ENCODE assay signal across 9 cellular contexts in genomic region chr12:54368016-54368708, GRCh38. TPM values are rescaled to one million over a fixed set of nuclear protein-coding genes. Genes with fewer than 3 reads are reported as not detected.
A peak's percentile ranks its signal among the peaks of the same experiment; 100 is the strongest.
DNase-seq lines count a peak whose midpoint lies in the region; ATAC-seq and TF ChIP-seq lines count a peak whose summit lies in the region.
"Had no signal": no experiment of that assay in that cellular context is flagged by ENCODE, and none has a peak within 500 bp of the region (broad histone marks: within the 10 kb centered on the region; RNA-seq: fewer than 3 reads in every experiment).

No MANE protein-coding gene starts in this region.

- peak overlapping the region in 1 of 2 experiments; percentile 63 for H2BK12ac ChIP-seq in mesenchymal stem cell (ENCODE audit: low read length in 2 of 2)

- no peak overlapping the region for H3K4ac ChIP-seq in mesenchymal stem cell (ENCODE audit: low read depth in 1 of 2, low read length in 2 of 2)

- DNase-seq in SK-N-SH (no peak), mesenchymal stem cell (no peak), mesenteric fat pad (ENCODE audit: low spot score) (no peak), SW480 (ENCODE audit: low spot score) (no peak), HUDEP-2 (lab: John Stamatoyannopoulos, UW; ENCODE audit: unreplicated experiment in 76 of 76) (no peak)
- DNase-seq in activated CD4-positive, alpha-beta memory T cell treated with anti-CD3 and anti-CD28 coated beads for 36 hours, result no peak

- H4K8ac ChIP-seq in mesenchymal stem cell (ENCODE audit: low read length), result peak overlapping the region; percentile 78

- TF ChIP-seq EP300 in SK-N-SH (IDR thresholded peaks at IDR 0.05; ENCODE audit: borderline replicate concordance in 1 of 2, low read depth in 1 of 2, low read length in 1 of 2), result no peak

- H4K91ac ChIP-seq in mesenchymal stem cell (ENCODE audit: low read length), result no peak overlapping the region

- H3K27ac Mint-ChIP-seq in activated CD4-positive, alpha-beta memory T cell treated with anti-CD3 and anti-CD28 coated beads for 36 hours, result no peak overlapping the region

- intact Hi-C loops in activated CD4-positive, alpha-beta memory T cell treated with anti-CD3 and anti-CD28 coated beads for 36 hours (cut with micrococcal nuclease), result loop anchor here (1.0 to 10.0 kb wide), 8 partner anchors 9 to 363 kb away; partner anchors contain the start of genes COPZ1, HOXC8 and HOXC9

- CTCF ChIA-PET in SK-N-SH (lab: Yijun Ruan, JAX), result interaction anchor here (0.7 to 4.1 kb wide), 38 partner anchors 9 to 429 kb away, joined by 3 to 81 read pairs (median 4); partner anchors contain the start of genes COPZ1, HOXC10, HOXC13 and HOXC8
- CTCF ChIA-PET in activated CD4-positive, alpha-beta memory T cell treated with anti-CD3 and anti-CD28 coated beads for 36 hours (lab: Charles Lee), result interaction anchor here (0.6 to 3.0 kb wide), 33 partner anchors 7 to 160 kb away, joined by 3 to 96 read pairs (median 6); partner anchors contain the start of genes COPZ1, HNRNPA1 and NFE2

- H3K9ac ChIP-seq in BLaER1, result peak overlapping the region; percentile 72
- no peak overlapping the region for H3K9ac ChIP-seq in SK-N-SH
- peak overlapping the region; percentile 80 for H3K9ac ChIP-seq in mesenchymal stem cell (ENCODE audit: low read length)

- H3K4me3 ChIP-seq in BLaER1 (no peak overlapping the region), SK-N-SH (ENCODE audit: low read depth in 2 of 2, low read length in 1 of 2) (no peak overlapping the region), mesenchymal stem cell (ENCODE audit: insufficient read depth in 1 of 2, low read depth in 1 of 2, low read length in 2 of 2) (no peak overlapping the region)

- H3K4me2 ChIP-seq in BLaER1, result peak overlapping the region; percentile 87
- H3K4me2 ChIP-seq in SK-N-SH, result 0 out of 2 replicates have a peak overlapping the region, but pooled peaks have one; percentile 35
- H3K4me2 ChIP-seq in mesenchymal stem cell (ENCODE audit: low read length, poor library complexity, severe bottlenecking), result no peak overlapping the region

- no peak overlapping the region for H3K23ac ChIP-seq in mesenchymal stem cell (ENCODE audit: low read length in 2 of 2)

- no peak overlapping the region for H2BK15ac ChIP-seq in mesenchymal stem cell (ENCODE audit: low read depth, poor library complexity, severe bottlenecking)

- peaks cover 22% of the 10 kb centered on the region; the same call in 1 of the 2 replicates for H3K36me3 ChIP-seq in BLaER1
- H3K36me3 ChIP-seq in SK-N-SH (replicated peaks in 1 of 2; ENCODE audit: control insufficient read depth in 1 of 2, insufficient read depth in 2 of 2, low read length in 1 of 2), result no peaks in the 10 kb centered on the region
- H3K36me3 ChIP-seq in mesenchymal stem cell (ENCODE audit: control insufficient read depth in 1 of 2, insufficient read depth in 2 of 2, low read depth in 1 of 2, low read length in 2 of 2), result peaks cover 3 to 12% of the 10 kb centered on the region in 2 experiments

- no peaks in the 10 kb centered on the region for H3K36me3 Mint-ChIP-seq in activated CD4-positive, alpha-beta memory T cell treated with anti-CD3 and anti-CD28 coated beads for 36 hours

- H3K4me1 ChIP-seq in BLaER1 (peaks cover 66% of the 10 kb centered on the region), SK-N-SH (ENCODE audit: control insufficient read depth in 1 of 2, insufficient read depth in 2 of 2, low read depth in 1 of 2, low read length in 1 of 2) (peaks cover 11 to 26% of the 10 kb centered on the region in 2 experiments; a peak in 2 of 4 replicates), mesenchymal stem cell (ENCODE audit: control insufficient read depth, insufficient read depth, low read depth, low read length) (peaks cover 21% of the 10 kb centered on the region)

- peaks cover 40% of the 10 kb centered on the region for H3K4me1 Mint-ChIP-seq in activated CD4-positive, alpha-beta memory T cell treated with anti-CD3 and anti-CD28 coated beads for 36 hours (ENCODE audit: low read depth)

- peaks cover 5% of the 10 kb centered on the region for H3F3A ChIP-seq in SK-N-SH (replicated peaks; ENCODE audit: insufficient read depth)

- no peaks in the 10 kb centered on the region for H3K79me1 ChIP-seq in mesenchymal stem cell (replicated peaks; ENCODE audit: low read length, poor library complexity, severe bottlenecking)

- no peaks in the 10 kb centered on the region for H3K9me2 ChIP-seq in SK-N-SH

- TF ChIP-seq CTCF in SK-N-SH (IDR thresholded peaks at IDR 0.05), result no peak

- WGBS in SK-N-SH (ENCODE audit: low lambda C conversion rate), result 35% methylated on average over 5 of the region's 5 CpGs
- WGBS in mesenchymal stem cell, result 17% methylated on average over 4 of the region's 5 CpGs

- TF ChIP-seq RAD21 in SK-N-SH (IDR thresholded peaks at IDR 0.05; ENCODE audit: low read length), result no peak

- H3K18ac ChIP-seq in mesenchymal stem cell (ENCODE audit: low read depth in 1 of 2, low read length in 2 of 2), result peak overlapping the region in 1 of 2 experiments; percentile 24

- no peaks in the 10 kb centered on the region for H3K9me3 Mint-ChIP-seq in activated CD4-positive, alpha-beta memory T cell treated with anti-CD3 and anti-CD28 coated beads for 36 hours

- peaks cover 3% of the 10 kb centered on the region for H3K27me3 Mint-ChIP-seq in activated CD4-positive, alpha-beta memory T cell treated with anti-CD3 and anti-CD28 coated beads for 36 hours

- no peak overlapping the region for H2BK5ac ChIP-seq in mesenchymal stem cell (ENCODE audit: low read depth, low read length, poor library complexity, severe bottlenecking)

- H3K14ac ChIP-seq in mesenchymal stem cell (ENCODE audit: low read length in 2 of 2), result no peak overlapping the region

- H2AFZ ChIP-seq in SK-N-SH (ENCODE audit: low read depth) (peak overlapping the region; percentile 76; the same call in 1 of the 2 replicates), mesenchymal stem cell (ENCODE audit: low read depth, low read length) (no peak overlapping the region)

- H2BK120ac ChIP-seq in mesenchymal stem cell (ENCODE audit: low read depth, low read length), result no peak overlapping the region

- H3K9me3 ChIP-seq in BLaER1 (no peaks in the 10 kb centered on the region), SK-N-SH (no peaks in the 10 kb centered on the region), mesenchymal stem cell (ENCODE audit: control insufficient read depth, low read length) (no peaks in the 10 kb centered on the region)

- peak overlapping the region; percentile 38 for H2AK5ac ChIP-seq in mesenchymal stem cell (ENCODE audit: low read length, severe bottlenecking)

- H3K4me3 Mint-ChIP-seq in activated CD4-positive, alpha-beta memory T cell treated with anti-CD3 and anti-CD28 coated beads for 36 hours, result no peak overlapping the region

- peak; percentile 27 for ATAC-seq in GM21723 (IDR thresholded peaks at IDR 0.05; ENCODE audit: unreplicated experiment)

- H3K27ac ChIP-seq in BLaER1, result peak overlapping the region; percentile 69
- no peak overlapping the region for H3K27ac ChIP-seq in SK-N-SH (ENCODE audit: low read depth in 2 of 2, low read length in 1 of 2)
- H3K27ac ChIP-seq in mesenchymal stem cell (ENCODE audit: low read length, poor library complexity, severe bottlenecking), result no peak overlapping the region

- no peaks in the 10 kb centered on the region for H3K27me3 ChIP-seq in BLaER1
- no peaks in the 10 kb centered on the region for H3K27me3 ChIP-seq in SK-N-SH (ENCODE audit: insufficient read depth)
- no peaks in the 10 kb centered on the region for H3K27me3 ChIP-seq in mesenchymal stem cell (ENCODE audit: control insufficient read depth in 1 of 2, insufficient read depth in 1 of 2, low read length in 2 of 2)

- H3K79me2 ChIP-seq in SK-N-SH (ENCODE audit: insufficient read depth), result no peaks in the 10 kb centered on the region

- no peaks in the 10 kb centered on the region for H4K20me1 ChIP-seq in BLaER1
- H4K20me1 ChIP-seq in SK-N-SH (ENCODE audit: insufficient read depth), result no peaks in the 10 kb centered on the region

- POLR2A ChIA-PET in SK-N-SH (lab: Yijun Ruan, JAX), result interaction anchor here (1.1 to 1.5 kb wide), 2 partner anchors 11 to 15 kb away, joined by 3 read pairs; no protein-coding TSS in a partner anchor
- POLR2A ChIA-PET in activated CD4-positive, alpha-beta memory T cell treated with anti-CD3 and anti-CD28 coated beads for 36 hours (lab: Charles Lee), result no interaction called here

TF ChIP-seq in SK-N-SH, 30 proteins besides CTCF, POLR2A, EP300 and RAD21 (continues in another document):
- TF ChIP-seq PBX3 (IDR thresholded peaks at IDR 0.05), result no peak

RNA-seq across cellular contexts. Expression of gene GPR84, which starts 3.9 kb away (rescaled TPM):
- polyA plus RNA-seq in SK-N-SH (2012; rRNA removed), result 0.03 TPM in 1 of 2 replicates, not detected in the other
- not detected in 2 replicates for polyA plus RNA-seq in SK-N-SH (2012; cell fraction: cytosol; rRNA removed)
- polyA plus RNA-seq in SK-N-SH (2012; cell fraction: nucleus; rRNA removed), result 0.18 and 0.23 TPM in 2 replicates
- polyA plus RNA-seq in mesenchymal stem cell (2013, experiment 1 of 2), result not detected
- polyA plus RNA-seq in mesenchymal stem cell (2013, experiment 2 of 2), result not detected
- total RNA-seq in mesenteric fat pad, result 2.3 TPM
- 1 to 10 TPM; 2.4 to 2.6 TPM for total RNA-seq in activated CD4-positive, alpha-beta memory T cell treated with anti-CD3 and anti-CD28 coated beads for 36 hours
- total RNA-seq: pulmonary artery endothelial cell had no signal

RNA-seq across cellular contexts. Expression of gene ZNF385A, which starts 16.4 kb away (rescaled TPM):
- 1.5 and 2.6 TPM in 2 replicates for polyA plus RNA-seq in SK-N-SH (2012; rRNA removed)
- polyA plus RNA-seq in SK-N-SH (2012; cell fraction: cytosol; rRNA removed), result 1.4 and 3.0 TPM in 2 replicates
- polyA plus RNA-seq in SK-N-SH (2012; cell fraction: nucleus; rRNA removed), result 2.3 and 3.7 TPM in 2 replicates
- 16.2 TPM for polyA plus RNA-seq in mesenchymal stem cell (2013, experiment 1 of 2)
- 17.1 TPM for polyA plus RNA-seq in mesenchymal stem cell (2013, experiment 2 of 2)
- total RNA-seq in mesenteric fat pad, result 31.9 TPM
- total RNA-seq in activated CD4-positive, alpha-beta memory T cell treated with anti-CD3 and anti-CD28 coated beads for 36 hours, result 1 to 10 TPM; 1.3 TPM

RNA-seq across cellular contexts. Expression of gene COPZ1, which starts 43.2 kb away (rescaled TPM):
- 111 and 156 TPM in 2 replicates for polyA plus RNA-seq in SK-N-SH (2012; rRNA removed)
- 143 and 154 TPM in 2 replicates for polyA plus RNA-seq in SK-N-SH (2012; cell fraction: cytosol; rRNA removed)
- polyA plus RNA-seq in SK-N-SH (2012; cell fraction: nucleus; rRNA removed), result 31.4 and 71.4 TPM in 2 replicates
- polyA plus RNA-seq in mesenchymal stem cell (2013, experiment 1 of 2), result 182 TPM
- polyA plus RNA-seq in mesenchymal stem cell (2013, experiment 2 of 2), result 182 TPM
- total RNA-seq in mesenteric fat pad, result 93.8 TPM
- 100 to 1,000 TPM in 1 of 2 experiments, 10 to 100 TPM in 1; 99.0 to 110 TPM for total RNA-seq in activated CD4-positive, alpha-beta memory T cell treated with anti-CD3 and anti-CD28 coated beads for 36 hours

RNA-seq across cellular contexts. Expression of gene ITGA5, which starts 50.9 kb away (rescaled TPM):
- polyA plus RNA-seq in SK-N-SH (2012; rRNA removed), result 35.0 and 52.5 TPM in 2 replicates
- polyA plus RNA-seq in SK-N-SH (2012; cell fraction: cytosol; rRNA removed), result 19.5 and 32.7 TPM in 2 replicates
- 66.0 and 73.4 TPM in 2 replicates for polyA plus RNA-seq in SK-N-SH (2012; cell fraction: nucleus; rRNA removed)
- 248 TPM for polyA plus RNA-seq in mesenchymal stem cell (2013, experiment 1 of 2)
- polyA plus RNA-seq in mesenchymal stem cell (2013, experiment 2 of 2), result 244 TPM
- total RNA-seq in mesenteric fat pad, result 125 TPM
- total RNA-seq in activated CD4-positive, alpha-beta memory T cell treated with anti-CD3 and anti-CD28 coated beads for 36 hours, result 10 to 100 TPM; 33.8 to 34.9 TPM

Comparison
In these comparisons a context has a peak if more than half of its experiments do, and no peak if none do; other contexts are left out.
1. RNA of gene ZNF385A, which starts 16.4 kb away (total RNA-seq): 31.9 TPM in mesenteric fat pad (single experiment); 1.3 TPM in activated CD4-positive, alpha-beta memory T cell treated with anti-CD3 and anti-CD28 coated beads for 36 hours; every median in the first group is over 10 times any median in the second.